8 cellular contexts compared by ENCODE assay signal in genomic region chr1:40709100-40709801, GRCh38. TPM values are rescaled to one million over a fixed set of nuclear protein-coding genes. Genes with fewer than 3 reads are reported as not detected.
DNase-seq lines count a peak whose midpoint lies in the region; TF ChIP-seq lines count a peak whose summit lies in the region.

No MANE protein-coding gene starts in this region.

- H3K4me1 ChIP-seq in GM23248 (ENCODE audit: insufficient read depth) (peaks cover 40% of the 10 kb centered on the region), Karpas-422 (ENCODE audit: low read length) (peaks cover 79% of the 10 kb centered on the region), neural progenitor cell (peaks cover 17% of the 10 kb centered on the region), stomach smooth muscle (ENCODE audit: control insufficient read depth, insufficient read depth, low read length) (peaks cover 13% of the 10 kb centered on the region)

- H3K27me3 ChIP-seq in GM23248 (replicated peaks; ENCODE audit: insufficient read depth) (no peaks in the 10 kb centered on the region), Karpas-422 (ENCODE audit: low read length) (no peaks in the 10 kb centered on the region), neural progenitor cell (no peaks in the 10 kb centered on the region), stomach smooth muscle (ENCODE audit: control insufficient read depth in 1 of 2, insufficient read depth in 2 of 2, low read length in 2 of 2) (no peaks in the 10 kb centered on the region)

- H3K9me3 Mint-ChIP-seq in neural progenitor cell = no peaks in the 10 kb centered on the region

- H4K20me1 ChIP-seq in GM23248 (ENCODE audit: insufficient read depth) (no peaks in the 10 kb centered on the region), Karpas-422 (ENCODE audit: insufficient read depth, low read depth, low read length) (no peaks in the 10 kb centered on the region), neural progenitor cell (ENCODE audit: low read depth) (peaks cover 9% of the 10 kb centered on the region)

- H3K79me2 ChIP-seq in GM23248 (ENCODE audit: insufficient read depth) (peaks cover 96% of the 10 kb centered on the region), Karpas-422 (ENCODE audit: low read length) (peaks cover 88% of the 10 kb centered on the region), neural progenitor cell (ENCODE audit: low read depth) (peaks cover 94% of the 10 kb centered on the region)

- H2AFZ ChIP-seq in GM23248 (peak overlapping the region; percentile 82), Karpas-422 (ENCODE audit: low read length) (no peak overlapping the region), neural progenitor cell (replicated peaks) (peak overlapping the region; percentile 98)

- H3K9ac ChIP-seq in GM23248 (peak overlapping the region; percentile 65), Karpas-422 (ENCODE audit: low read length) (peak overlapping the region; percentile 80), neural progenitor cell (peak overlapping the region; percentile 81), stomach smooth muscle (ENCODE audit: low read length in 2 of 2) (peak overlapping the region; percentile 69 to 71)

- H3K27ac ChIP-seq in GM23248 = peak overlapping the region; percentile 69
- H3K27ac ChIP-seq in Karpas-422 (ENCODE audit: low read length) = peak overlapping the region; percentile 96
- peak overlapping the region; percentile 73 for H3K27ac ChIP-seq in neural progenitor cell
- peak overlapping the region; percentile 76 for H3K27ac ChIP-seq in stomach smooth muscle (ENCODE audit: low read length)

- H3K4me3 ChIP-seq in GM23248 = peak overlapping the region; percentile 75
- peak overlapping the region; percentile 74 for H3K4me3 ChIP-seq in Karpas-422 (ENCODE audit: low read length)
- peak overlapping the region; percentile 75 for H3K4me3 ChIP-seq in neural progenitor cell
- H3K4me3 ChIP-seq in stomach smooth muscle (ENCODE audit: low read length in 2 of 2) = peak overlapping the region; percentile 83

- H3K4me3 Mint-ChIP-seq in neural progenitor cell = peak overlapping the region; percentile 99

- H3K27ac Mint-ChIP-seq in neural progenitor cell = peak overlapping the region; percentile 100

- no peaks in the 10 kb centered on the region for H3K36me3 ChIP-seq in GM23248 (ENCODE audit: low read depth)
- H3K36me3 ChIP-seq in Karpas-422 (ENCODE audit: insufficient read depth, low read length) = peaks cover 11% of the 10 kb centered on the region; the same call in 1 of the 2 replicates
- no peaks in the 10 kb centered on the region for H3K36me3 ChIP-seq in neural progenitor cell
- peaks cover 0 to 3% of the 10 kb centered on the region in 2 donors for H3K36me3 ChIP-seq in stomach smooth muscle (ENCODE audit: control insufficient read depth in 2 of 2, insufficient read depth in 2 of 2, low read length in 2 of 2)

- peaks cover 35% of the 10 kb centered on the region for H3K4me1 Mint-ChIP-seq in neural progenitor cell

- H3K36me3 Mint-ChIP-seq in neural progenitor cell = peaks cover 6% of the 10 kb centered on the region

- H3K9me3 ChIP-seq in GM23248 (ENCODE audit: low read depth) (no peaks in the 10 kb centered on the region), Karpas-422 (ENCODE audit: low read length) (no peaks in the 10 kb centered on the region), neural progenitor cell (ENCODE audit: low read depth) (no peaks in the 10 kb centered on the region), stomach smooth muscle (ENCODE audit: control insufficient read depth in 2 of 2, low read length in 2 of 2) (no peaks in the 10 kb centered on the region)

- DNase-seq in EH (ENCODE audit: low read depth) (peak; percentile 96), GM23248 (peak; percentile 96), Karpas-422 (peak; percentile 98), SHP77 treated with DMSO at 0.1 percent for 48 hours (lab: John Stamatoyannopoulos, UW) (peak; percentile 97), foreskin melanocyte (peak; percentile 96), neural progenitor cell (ENCODE audit: low spot score) (peak; percentile 96)
- peak; percentile 64 for DNase-seq in activated naive CD4-positive, alpha-beta T cell treated with Interleukin-2 at 50 U/mL for 16 hours

- in situ Hi-C loops in GM23248 (cut with MboI) = no loop called here

- H3K9me2 ChIP-seq in GM23248 (ENCODE audit: insufficient read depth) (no peaks in the 10 kb centered on the region), Karpas-422 (replicated peaks; ENCODE audit: insufficient read depth, low read length) (no peaks in the 10 kb centered on the region)

- no peak for TF ChIP-seq CTCF in neural progenitor cell (IDR thresholded peaks at IDR 0.05)

- H3K27me3 Mint-ChIP-seq in neural progenitor cell (ENCODE audit: insufficient read depth, low read depth) = no peaks in the 10 kb centered on the region

- peak overlapping the region; percentile 71 for H3K4me2 ChIP-seq in GM23248 (ENCODE audit: unreplicated experiment)
- peak overlapping the region; percentile 68 for H3K4me2 ChIP-seq in Karpas-422 (ENCODE audit: low read depth, low read length, poor library complexity, severe bottlenecking)
- H3K4me2 ChIP-seq in neural progenitor cell = peak overlapping the region; percentile 97

- WGBS in GM23248 (ENCODE audit: low coverage in 1 of 2, low lambda C conversion rate in 2 of 2, missing lambda C conversion rate in 2 of 2), 2 experiments = 1 to 3% methylated on average over 10 of the region's 10 CpGs

- H3F3A ChIP-seq in GM23248 (ENCODE audit: insufficient read depth) = peaks cover 31% of the 10 kb centered on the region
- no peaks in the 10 kb centered on the region for H3F3A ChIP-seq in neural progenitor cell (ENCODE audit: low read depth)

RNA-seq across cellular contexts. Expression of gene NFYC, which starts 17.7 kb away (rescaled TPM):
- 23.7 and 24.5 TPM in 2 replicates for total RNA-seq in GM23248 (2014; rRNA removed; shearing (Covaris generic))
- 28.3 and 33.1 TPM in 2 replicates for polyA plus RNA-seq in GM23248 (2016; fragmentation: Nextera tagmentation; extraction: Ambion mirVana)
- 52.4 and 62.6 TPM in 2 replicates for total RNA-seq in Karpas-422 (2014; rRNA removed; shearing (Covaris generic); ENCODE audit: low replicate concordance)
- 38.0 and 61.3 TPM in 2 replicates for total RNA-seq in neural progenitor cell (ENCODE audit: low replicate concordance)

RNA-seq across cellular contexts. Expression of gene RIMS3, which starts 43.8 kb away (rescaled TPM):
- 0.25 TPM in 1 of 2 replicates, not detected in the other for total RNA-seq in GM23248 (2014; rRNA removed; shearing (Covaris generic))
- polyA plus RNA-seq in GM23248 (2016; fragmentation: Nextera tagmentation; extraction: Ambion mirVana) = 0.08 and 0.18 TPM in 2 replicates
- total RNA-seq in Karpas-422 (2014; rRNA removed; shearing (Covaris generic); ENCODE audit: low replicate concordance) = 4.2 and 5.5 TPM in 2 replicates
- 17.2 and 27.1 TPM in 2 replicates for total RNA-seq in neural progenitor cell (ENCODE audit: low replicate concordance)

Comparison
In these comparisons a context has a peak if more than half of its experiments do, and no peak if none do; other contexts are left out.
1. Peak in every context shown above with its lines: DNase-seq, H3K4me3 ChIP-seq and H3K27ac ChIP-seq.